ENCODE assay signal across 8 cellular contexts in genomic region chr1:161119017-161119378, GRCh38. TPM values are rescaled to one million over a fixed set of nuclear protein-coding genes. Genes with fewer than 3 reads are reported as not detected.
A peak's percentile ranks its signal among the peaks of the same experiment; 100 is the strongest.
DNase-seq lines count a peak whose midpoint lies in the region; ATAC-seq and TF ChIP-seq lines count a peak whose summit lies in the region.

No MANE protein-coding gene starts in this region.

- H3K4me3 ChIP-seq in MM.1S (ENCODE audit: low read length) = peak overlapping the region; percentile 91
- peak overlapping the region; percentile 94 to 99 for H3K4me3 ChIP-seq in vagina
- no peak overlapping the region for H3K4me3 ChIP-seq in lower leg skin (ENCODE audit: low read depth, poor library complexity, severe bottlenecking)

- WGBS in lower leg skin, 2 donors = 10 to 21% methylated on average over 6 of the region's 6 CpGs

- H3K9me2 ChIP-seq in MM.1S (replicated peaks; ENCODE audit: insufficient read depth, low read length) = no peaks in the 10 kb centered on the region

- H3K27me3 ChIP-seq in MM.1S (replicated peaks; ENCODE audit: insufficient read depth, low read length) (no peaks in the 10 kb centered on the region), vagina (no peaks in the 10 kb centered on the region)

- H3K4me1 ChIP-seq in MM.1S (ENCODE audit: low read length) = peaks cover 28% of the 10 kb centered on the region
- H3K4me1 ChIP-seq in vagina = peaks cover 48% of the 10 kb centered on the region

- H3K27ac Mint-ChIP-seq in CD14-positive monocyte = peak overlapping the region; percentile 89 to 98 (median 94)

- no peak for TF ChIP-seq CTCF in CD14-positive monocyte (IDR thresholded peaks at IDR 0.05)
- TF ChIP-seq CTCF in MM.1S (IDR thresholded peaks at IDR 0.05; ENCODE audit: low read length) = peak; percentile 24
- TF ChIP-seq CTCF in vagina (IDR thresholded peaks at IDR 0.05) = no peak
- no peak for TF ChIP-seq CTCF in lower leg skin (IDR thresholded peaks at IDR 0.05)
- no peak for TF ChIP-seq CTCF in omental fat pad (IDR thresholded peaks at IDR 0.05)

- intact Hi-C loops in CD14-positive monocyte (cut with micrococcal nuclease) (loop anchor here in 1 of 2 donors (2.0 to 5.0 kb wide), 3 partner anchors 14 to 52 kb away; partner anchors contain the start of genes ARHGAP30, DEDD and UFC1), vagina (cut with DNase I) (no loop called here), lower leg skin (cut with DNase I; ENCODE audit: low total_unique reads) (no loop called here)

- DNase-seq in CD14-positive monocyte (ENCODE audit: low spot score) = no peak
- no peak for DNase-seq in MM.1S
- DNase-seq in cerebellar cortex (ENCODE audit: low spot score) = peak; percentile 20
- DNase-seq in lung microvascular endothelial cell (ENCODE audit: low read depth in 2 of 2) = peak; percentile 25 to 47
- no peak for DNase-seq in vagina (ENCODE audit: extremely low spot score in 2 of 2)
- DNase-seq in lower leg skin (ENCODE audit: low spot score in 2 of 2) = no peak
- no peak for DNase-seq in NCI-H1436 (lab: John Stamatoyannopoulos, UW)
- DNase-seq in omental fat pad (ENCODE audit: low spot score) = no peak

- H3K36me3 ChIP-seq in MM.1S (replicated peaks; ENCODE audit: insufficient read depth, low read length) = 0 out of 2 replicates have a peak, but pooled peaks cover 5% of the 10 kb centered on the region
- H3K36me3 ChIP-seq in vagina = peaks cover 0 to 41% of the 10 kb centered on the region in 2 donors

- H3K9me3 Mint-ChIP-seq in CD14-positive monocyte = peaks cover 0 to 2% (median 0%) of the 10 kb centered on the region in 7 donors

- peaks cover 84% of the 10 kb centered on the region for H3K4me1 Mint-ChIP-seq in CD14-positive monocyte

- ATAC-seq in omental fat pad (ENCODE audit: low FRiP score) = no peak

- H3K79me2 ChIP-seq in MM.1S (ENCODE audit: low read length) = peaks cover 63% of the 10 kb centered on the region

- peak overlapping the region; percentile 82; the same call in 1 of the 2 replicates for H3K9ac ChIP-seq in MM.1S (ENCODE audit: low read length)

- no peaks in the 10 kb centered on the region for H3K27me3 Mint-ChIP-seq in CD14-positive monocyte (ENCODE audit: low read depth in 3 of 3)

- H3K27ac ChIP-seq in MM.1S (ENCODE audit: low read length) = no peak overlapping the region; the same call in 1 of the 2 replicates
- H3K27ac ChIP-seq in vagina = peak overlapping the region; percentile 94

- H4K20me1 ChIP-seq in MM.1S (ENCODE audit: insufficient read depth, low read length) = no peaks in the 10 kb centered on the region

- 0 out of 2 replicates have a peak, but pooled peaks cover 15% of the 10 kb centered on the region for H3F3A ChIP-seq in MM.1S (ENCODE audit: insufficient read depth, low read length)

- H3K4me3 Mint-ChIP-seq in CD14-positive monocyte = peak overlapping the region; percentile 90 to 95

- no peak for TF ChIP-seq POLR2A in vagina (IDR thresholded peaks at IDR 0.05)
- TF ChIP-seq POLR2A in lower leg skin (IDR thresholded peaks at IDR 0.05) = no peak

- H3K9me3 ChIP-seq in MM.1S (replicated peaks; ENCODE audit: insufficient read depth, low read length) (no peaks in the 10 kb centered on the region), vagina (no peaks in the 10 kb centered on the region)

- H3K4me2 ChIP-seq in MM.1S (ENCODE audit: low read depth, low read length) = peak overlapping the region; percentile 82

- H2AFZ ChIP-seq in MM.1S (ENCODE audit: low read length) = no peak overlapping the region

- peaks cover 33 to 49% of the 10 kb centered on the region in 2 donors for H3K36me3 Mint-ChIP-seq in CD14-positive monocyte

RNA-seq across cellular contexts. Expression of gene NIT1, which starts 1.1 kb away (rescaled TPM):
- polyA plus RNA-seq in CD14-positive monocyte = 10 to 100 TPM; 28.4 to 35.7 TPM
- total RNA-seq in lung microvascular endothelial cell (9.6 and 13.1 TPM in 2 replicates), vagina (31.7 TPM), lower leg skin (10 to 100 TPM; 26.6 to 35.8 (median 30.2) TPM), omental fat pad (100 to 1,000 TPM in 1 of 4 donors, 10 to 100 TPM in 3; 28.1 to 122 (median 33.4) TPM)

RNA-seq across cellular contexts. Expression of gene PFDN2, which starts 1.2 kb away (rescaled TPM):
- polyA plus RNA-seq in CD14-positive monocyte = 10 to 100 TPM; 59.1 to 65.6 TPM
- total RNA-seq in lung microvascular endothelial cell (22.9 and 36.3 TPM in 2 replicates), vagina (47.1 TPM), lower leg skin (10 to 100 TPM; 19.3 to 24.7 (median 22.4) TPM), omental fat pad (10 to 100 TPM; 30.6 to 90.1 (median 50.0) TPM)

RNA-seq across cellular contexts. Expression of gene DEDD, which starts 13.5 kb away (rescaled TPM):
- polyA plus RNA-seq in CD14-positive monocyte = 10 to 100 TPM; 40.9 to 42.2 TPM
- total RNA-seq in lung microvascular endothelial cell = 23.1 and 31.9 TPM in 2 replicates
- 42.0 TPM for total RNA-seq in vagina
- total RNA-seq in lower leg skin = 10 to 100 TPM; 26.6 to 38.2 (median 29.6) TPM
- 10 to 100 TPM; 32.0 to 54.8 (median 43.1) TPM for total RNA-seq in omental fat pad

RNA-seq across cellular contexts. Expression of gene KLHDC9, which starts 20.8 kb away (rescaled TPM):
- polyA plus RNA-seq in CD14-positive monocyte = not detected
- total RNA-seq in lung microvascular endothelial cell (0.65 and 0.99 TPM in 2 replicates), vagina (9.3 TPM), lower leg skin (1 to 10 TPM in 2 of 4 donors, under 1 TPM in 2; 0.42 to 4.2 (median 1.9) TPM), omental fat pad (1 to 10 TPM in 2 of 4 donors, under 1 TPM in 1, not detected in 1; 0.60 to 2.2 (median 1.5) TPM)

RNA-seq across cellular contexts. Expression of gene NECTIN4, which starts 29.6 kb away (rescaled TPM):
- polyA plus RNA-seq in CD14-positive monocyte = under 1 TPM in 1 of 2 donors, not detected in 1; 0.07 TPM
- 0.44 TPM in 1 of 2 replicates, not detected in the other for total RNA-seq in lung microvascular endothelial cell
- total RNA-seq in vagina = 42.7 TPM
- 100 to 1,000 TPM; 176 to 239 (median 208) TPM for total RNA-seq in lower leg skin
- total RNA-seq in omental fat pad = under 1 TPM in 1 of 4 donors, not detected in 3; 0.72 TPM

Comparison
In these comparisons a context has a peak if more than half of its experiments do, and no peak if none do; other contexts are left out.
1. DNase-seq: peak in cerebellar cortex (single experiment) and lung microvascular endothelial cell (2 of 2); none in CD14-positive monocyte (single experiment), MM.1S (single experiment), vagina (0 of 2), lower leg skin (0 of 2), NCI-H1436 (single experiment) and omental fat pad (single experiment).